In the genomic region with DNA sequence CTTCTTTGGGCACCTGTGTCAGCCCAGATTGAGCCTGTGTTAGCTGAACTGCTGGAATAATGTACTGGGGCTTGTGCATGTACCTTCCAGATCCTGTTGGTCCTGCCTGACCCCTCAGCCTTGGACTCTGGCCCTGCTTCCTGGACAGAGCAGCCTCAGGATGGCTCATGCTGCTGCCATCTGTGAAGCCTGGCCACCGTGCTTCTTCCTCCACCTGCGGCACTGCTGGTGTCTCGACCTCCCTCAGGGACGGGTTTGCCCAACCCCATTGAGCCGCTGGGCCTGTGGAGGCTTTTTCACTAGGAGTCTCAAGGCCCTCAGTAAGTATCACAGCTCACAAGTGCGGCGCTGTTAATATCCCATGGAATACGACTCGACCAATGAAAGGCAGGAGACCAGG, we compare ENCODE assay signal across 21 cellular contexts.
DNase-seq lines count a peak whose midpoint lies in the region; ATAC-seq, FAIRE-seq and TF ChIP-seq lines count a peak whose summit lies in the region.
"Had no signal": no experiment of that assay in that cellular context is flagged by ENCODE, and none has a peak within 500 bp of the region (broad histone marks: within the 10 kb centered on the region; RNA-seq: fewer than 3 reads in every experiment).

No MANE protein-coding gene starts in this region.

- H3K27ac ChIP-seq in IMR-90 (ENCODE audit: insufficient read depth, low read length) (no peak overlapping the region), keratinocyte (ENCODE audit: control insufficient read depth, insufficient read depth, low read length) (no peak overlapping the region)
- H3K27ac ChIP-seq: BLaER1 treated with 17β-estradiol and CSF1 and Interleukin-3, amounts not matched to agents 10 nM and 100 nM had no signal

- H3K4me3 ChIP-seq in IMR-90 (ENCODE audit: insufficient read depth, low read depth, low read length): no peak overlapping the region
- no peak overlapping the region for H3K4me3 ChIP-seq in keratinocyte (ENCODE audit: control insufficient read depth in 2 of 3, extremely low read depth in 1 of 3, insufficient read depth in 2 of 3, low read depth in 1 of 3, low read length in 3 of 3)
- H3K4me3 ChIP-seq: BLaER1 treated with 17β-estradiol and CSF1 and Interleukin-3, amounts not matched to agents 10 nM and 100 nM; GM23338 had no signal

- H3K79me1 ChIP-seq in IMR-90 (ENCODE audit: low read depth in 1 of 2, low read length in 2 of 2): no peaks in the 10 kb centered on the region

- in situ Hi-C loops in IMR-90 (cut with MboI; ENCODE audit: low sequenced_read_pairs): no loop called here

- FAIRE-seq in keratinocyte (lab: Jason Lieb, UNC) (no peak), urothelium cell line (lab: Jason Lieb, UNC) (peak; percentile 86)
- FAIRE-seq: G401.6, GM12891, GM19239 had no signal

- no peak overlapping the region for H3K9ac ChIP-seq in IMR-90 (ENCODE audit: low read depth, low read length)
- no peak overlapping the region for H3K9ac ChIP-seq in keratinocyte (ENCODE audit: control insufficient read depth, extremely low read depth, insufficient read depth, low read length)
- H3K9ac ChIP-seq: BLaER1 treated with 17β-estradiol and CSF1 and Interleukin-3, amounts not matched to agents 10 nM and 100 nM had no signal

- H4K8ac ChIP-seq in IMR-90 (ENCODE audit: low read depth in 2 of 2, low read length in 2 of 2): no peak overlapping the region; a peak in 1 of 4 replicates

- CTCF ChIA-PET in IMR-90 (lab: Yijun Ruan, JAX): no interaction called here

- no TSS peak for BruUV-seq in IMR-90 (replicated peaks; lab: Mats Ljungman, UMichigan)

- no peak overlapping the region for H4K5ac ChIP-seq in IMR-90 (ENCODE audit: low read depth, low read length)

- H3K4me2 ChIP-seq in IMR-90 (ENCODE audit: low read depth, low read length) (no peak overlapping the region), keratinocyte (ENCODE audit: control insufficient read depth, extremely low read depth, insufficient read depth, low read depth, low read length) (peak overlapping the region; percentile 64)
- H3K4me2 ChIP-seq: BLaER1 treated with 17β-estradiol and CSF1 and Interleukin-3, amounts not matched to agents 10 nM and 100 nM; GM23338 had no signal

- H2BK120ac ChIP-seq in IMR-90 (ENCODE audit: low read depth, low read length): peak overlapping the region; percentile 30; the same call in 1 of the 2 replicates

- H3K56ac ChIP-seq in IMR-90 (ENCODE audit: extremely low read depth, insufficient read depth, low read length): no peak overlapping the region

- H2AFZ ChIP-seq in IMR-90 (replicated peaks; ENCODE audit: low read length, poor library complexity) (no peak overlapping the region), keratinocyte (ENCODE audit: control insufficient read depth, low read length) (no peak overlapping the region)
- H2AFZ ChIP-seq: GM23338 had no signal

- no peak for ATAC-seq in IMR-90 (ENCODE audit: low read depth)
- ATAC-seq in GM19395 (IDR thresholded peaks at IDR 0.05; ENCODE audit: unreplicated experiment): no peak
- ATAC-seq: GM23338, HCT116 had no signal

- 93% methylated on average over 5 of the region's 9 CpGs; no CpG with 5 or more reads in 1 of the 2 experiments for WGBS in IMR-90 (ENCODE audit: extremely low coverage in 2 of 2, insufficient read length in 1 of 2), 2 experiments

- no peak overlapping the region for H2BK20ac ChIP-seq in IMR-90 (ENCODE audit: low read depth, low read length)

- H4K91ac ChIP-seq in IMR-90 (ENCODE audit: insufficient read depth, low read depth, low read length): peak overlapping the region; percentile 8; the same call in 1 of the 2 replicates

- H3K18ac ChIP-seq in IMR-90 (ENCODE audit: low read depth, low read length): no peak overlapping the region; the same call in 1 of the 2 replicates

- no peak for DNase-seq in IMR-90
- DNase-seq in cerebellar cortex (ENCODE audit: low spot score): peak; percentile 94
- DNase-seq in keratinocyte (ENCODE audit: low read depth, low spot score): no peak
- DNase-seq in urothelium cell line (ENCODE audit: low spot score): no peak
- no peak for DNase-seq in NCI-H2171 (lab: John Stamatoyannopoulos, UW)
- no peak for DNase-seq in activated naive CD4-positive, alpha-beta T cell treated with anti-CD3 and anti-CD28 coated beads, Interleukin-2, amount 50 U/mL, for 16 hours
- DNase-seq: CD8-positive, alpha-beta memory T cell; COR-L47; DMS 273 treated with DMSO at 0.1 percent for 48 hours; DMS53; DND-41; EL; H7; HFFc6 had no signal

- H2BK5ac ChIP-seq in IMR-90 (ENCODE audit: low read depth, low read length, poor library complexity, severe bottlenecking): no peak overlapping the region

- H3K9me3 ChIP-seq in IMR-90 (ENCODE audit: control insufficient read depth, insufficient read depth, low read length) (no peaks in the 10 kb centered on the region), keratinocyte (ENCODE audit: control insufficient read depth, low read depth, low read length) (no peaks in the 10 kb centered on the region)

- H2AK5ac ChIP-seq in IMR-90 (ENCODE audit: low read depth, low read length): peak overlapping the region; percentile 96

- TF ChIP-seq RAD21 in IMR-90 (IDR thresholded peaks at IDR 0.05; ENCODE audit: low read length): no peak

- H3K79me2 ChIP-seq in keratinocyte (ENCODE audit: control insufficient read depth, insufficient read depth, low read length): no peaks in the 10 kb centered on the region

- no peak for TF ChIP-seq CTCF in IMR-90 (conservative IDR thresholded peaks at IDR 0.05; ENCODE audit: low read depth, low read length)
- no peak for TF ChIP-seq CTCF in keratinocyte (optimal IDR thresholded peaks at IDR 0.05 in 1 of 3, IDR thresholded peaks at IDR 0.05 in 1 of 3, conservative IDR thresholded peaks at IDR 0.05 in 1 of 3; ENCODE audit: extremely low read depth in 1 of 3, insufficient read depth in 2 of 3, low read length in 3 of 3)

- POLR2A ChIA-PET in IMR-90 (lab: Charles Lee; ENCODE audit: unreplicated experiment): no interaction called here

- H3K36me3 ChIP-seq in IMR-90 (ENCODE audit: control insufficient read depth, insufficient read depth, low read length) (no peaks in the 10 kb centered on the region), keratinocyte (ENCODE audit: control insufficient read depth in 2 of 2, extremely low read depth in 1 of 2, insufficient read depth in 2 of 2, low read length in 2 of 2) (no peaks in the 10 kb centered on the region)
- H3K36me3 ChIP-seq: BLaER1 treated with 17β-estradiol and CSF1 and Interleukin-3, amounts not matched to agents 10 nM and 100 nM had no signal

- H3K27me3 ChIP-seq in IMR-90 (ENCODE audit: control insufficient read depth, insufficient read depth, low read length) (no peaks in the 10 kb centered on the region), keratinocyte (ENCODE audit: control insufficient read depth, extremely low read depth, insufficient read depth, low read length) (no peaks in the 10 kb centered on the region)
- H3K27me3 ChIP-seq: BLaER1 treated with 17β-estradiol and CSF1 and Interleukin-3, amounts not matched to agents 10 nM and 100 nM had no signal

- peak overlapping the region; percentile 94; the same call in 1 of the 3 replicates for H2BK15ac ChIP-seq in IMR-90 (ENCODE audit: low read depth, low read length)

- no peak for TF ChIP-seq POLR2A in IMR-90 (IDR thresholded peaks at IDR 0.05; ENCODE audit: low read depth, low read length)

- H3K4ac ChIP-seq in IMR-90 (ENCODE audit: low read depth, low read length): no peak overlapping the region; the same call in 1 of the 2 replicates

- no peaks in the 10 kb centered on the region for H4K20me1 ChIP-seq in IMR-90 (ENCODE audit: insufficient read depth, low read length)
- H4K20me1 ChIP-seq in keratinocyte (ENCODE audit: control insufficient read depth, extremely low read depth, insufficient read depth, low read length): no peaks in the 10 kb centered on the region
- H4K20me1 ChIP-seq: BLaER1 treated with 17β-estradiol and CSF1 and Interleukin-3, amounts not matched to agents 10 nM and 100 nM had no signal

- intact Hi-C loops in IMR-90 (cut with micrococcal nuclease): no loop called here

- H2AK9ac ChIP-seq in IMR-90 (replicated peaks; ENCODE audit: low read depth, low read length, poor library complexity): no peak overlapping the region

- H3K4me1 ChIP-seq in IMR-90 (ENCODE audit: control insufficient read depth, insufficient read depth, low read length) (peaks cover 10% of the 10 kb centered on the region), keratinocyte (ENCODE audit: control insufficient read depth, extremely low read depth, insufficient read depth, low read length) (peaks cover 25% of the 10 kb centered on the region)
- H3K4me1 ChIP-seq: BLaER1 treated with 17β-estradiol and CSF1 and Interleukin-3, amounts not matched to agents 10 nM and 100 nM had no signal

- no peak overlapping the region for H3K23ac ChIP-seq in IMR-90 (ENCODE audit: low read depth, low read length)

- H3K9me1 ChIP-seq in IMR-90 (ENCODE audit: insufficient read depth, low read length): peaks cover 13% of the 10 kb centered on the region
- H3K9me1 ChIP-seq in keratinocyte (ENCODE audit: control insufficient read depth, extremely low read depth, insufficient read depth, low read length): peaks cover 7% of the 10 kb centered on the region

- H3K14ac ChIP-seq in IMR-90 (replicated peaks; ENCODE audit: low read depth, low read length): no peak overlapping the region

- dilution Hi-C loops in IMR-90 (cut with HindIII; ENCODE audit: low sequenced_read_pairs, unreplicated experiment) (no loop called here), keratinocyte (cut with MboI; ENCODE audit: extremely low pct_ligation_motif_present, low sequenced_read_pairs) (no loop called here)

TF ChIP-seq in IMR-90, 13 proteins besides CTCF, POLR2A, EP300 and RAD21 (continues in another document):
- TF ChIP-seq, protein P1, sequence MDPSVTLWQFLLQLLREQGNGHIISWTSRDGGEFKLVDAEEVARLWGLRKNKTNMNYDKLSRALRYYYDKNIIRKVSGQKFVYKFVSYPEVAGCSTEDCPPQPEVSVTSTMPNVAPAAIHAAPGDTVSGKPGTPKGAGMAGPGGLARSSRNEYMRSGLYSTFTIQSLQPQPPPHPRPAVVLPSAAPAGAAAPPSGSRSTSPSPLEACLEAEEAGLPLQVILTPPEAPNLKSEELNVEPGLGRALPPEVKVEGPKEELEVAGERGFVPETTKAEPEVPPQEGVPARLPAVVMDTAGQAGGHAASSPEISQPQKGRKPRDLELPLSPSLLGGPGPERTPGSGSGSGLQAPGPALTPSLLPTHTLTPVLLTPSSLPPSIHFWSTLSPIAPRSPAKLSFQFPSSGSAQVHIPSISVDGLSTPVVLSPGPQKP (IDR thresholded peaks at IDR 0.05; ENCODE audit: borderline replicate concordance, low read depth, low read length): no peak
- no peak for TF ChIP-seq FOS (IDR thresholded peaks at IDR 0.05; ENCODE audit: low read depth, low read length)
- no peak for TF ChIP-seq MAZ (IDR thresholded peaks at IDR 0.05; ENCODE audit: borderline replicate concordance, low read depth, low read length)
- no peak for TF ChIP-seq NFE2L2 (IDR thresholded peaks at IDR 0.05; ENCODE audit: low read depth, low read length)
- TF ChIP-seq MAFK (IDR thresholded peaks at IDR 0.05; ENCODE audit: low read depth, low read length): no peak
- no peak for TF ChIP-seq SMC3 (IDR thresholded peaks at IDR 0.05; ENCODE audit: low read depth, low read length)
- no peak for TF ChIP-seq CEBPB (IDR thresholded peaks at IDR 0.05; ENCODE audit: low read depth, low read length)
- no peak for TF ChIP-seq BHLHE40 (IDR thresholded peaks at IDR 0.05; ENCODE audit: low read depth, low read length)
